In genomic region chr2:185242462-185242861, GRCh38 we compare ENCODE assay signal across 28 cellular contexts.
"Had no signal": no experiment of that assay in that cellular context is flagged by ENCODE, and none has a peak within 500 bp of the region (broad histone marks: within the 10 kb centered on the region; RNA-seq: fewer than 3 reads in every experiment).

No MANE protein-coding gene starts in this region.

- FAIRE-seq: colon, endometrium, endothelial cell of umbilical vein, frontal cortex had no signal

- H3K27ac ChIP-seq: colonic mucosa, coronary artery, dorsolateral prefrontal cortex, epithelial cell of prostate, esophagus muscularis mucosa, esophagus squamous epithelium, foreskin keratinocyte, gastrocnemius medialis, gastroesophageal sphincter, heart left ventricle, heart right ventricle had no signal

- H3K4me1 ChIP-seq: colonic mucosa, esophagus muscularis mucosa, esophagus squamous epithelium, foreskin keratinocyte, gastrocnemius medialis, gastroesophageal sphincter, heart left ventricle, heart right ventricle had no signal

- H3K9me3 ChIP-seq: colonic mucosa, gastrocnemius medialis, gastroesophageal sphincter had no signal

- H3K4me3 ChIP-seq: colonic mucosa, coronary artery, dorsolateral prefrontal cortex, esophagus muscularis mucosa, esophagus squamous epithelium, gastrocnemius medialis, gastroesophageal sphincter, heart left ventricle, heart right ventricle had no signal

- DNase-seq: colonic mucosa; cortex of kidney; dermis blood vessel endothelial cell; dorsolateral prefrontal cortex; effector CD4-positive, alpha-beta T cell; effector CD8-positive, alpha-beta T cell; effector memory CD4-positive, alpha-beta T cell; effector memory CD8-positive, alpha-beta T cell; endodermal cell; erythroblast; esophagus squamous epithelium; foreskin fibroblast; foreskin keratinocyte; foreskin melanocyte; gastrocnemius medialis; glutamatergic neuron; head of caudate nucleus; heart left ventricle; heart right ventricle had no signal

- H3K27me3 ChIP-seq: colonic mucosa, dorsolateral prefrontal cortex, esophagus muscularis mucosa, esophagus squamous epithelium, foreskin keratinocyte, gastrocnemius medialis, gastroesophageal sphincter, heart left ventricle, heart right ventricle had no signal

- H3K36me3 ChIP-seq: colonic mucosa, esophagus muscularis mucosa, esophagus squamous epithelium, gastrocnemius medialis, gastroesophageal sphincter, heart left ventricle, heart right ventricle had no signal

- ATAC-seq: effector memory CD8-positive, alpha-beta T cell; esophagus mucosa; foreskin keratinocyte; gastrocnemius medialis; gastroesophageal sphincter; heart left ventricle; heart right ventricle had no signal
